Comparison of ENCODE assay signal across 1 cellular context in genomic region chr17:71163813-71164122, GRCh38.
TF ChIP-seq lines count a peak whose summit lies in the region.

No MANE protein-coding gene starts in this region.

TF ChIP-seq in HEK293, 187 proteins besides CTCF, POLR2A, EP300 and RAD21 (continued from another document):
- TF ChIP-seq, protein P1, sequence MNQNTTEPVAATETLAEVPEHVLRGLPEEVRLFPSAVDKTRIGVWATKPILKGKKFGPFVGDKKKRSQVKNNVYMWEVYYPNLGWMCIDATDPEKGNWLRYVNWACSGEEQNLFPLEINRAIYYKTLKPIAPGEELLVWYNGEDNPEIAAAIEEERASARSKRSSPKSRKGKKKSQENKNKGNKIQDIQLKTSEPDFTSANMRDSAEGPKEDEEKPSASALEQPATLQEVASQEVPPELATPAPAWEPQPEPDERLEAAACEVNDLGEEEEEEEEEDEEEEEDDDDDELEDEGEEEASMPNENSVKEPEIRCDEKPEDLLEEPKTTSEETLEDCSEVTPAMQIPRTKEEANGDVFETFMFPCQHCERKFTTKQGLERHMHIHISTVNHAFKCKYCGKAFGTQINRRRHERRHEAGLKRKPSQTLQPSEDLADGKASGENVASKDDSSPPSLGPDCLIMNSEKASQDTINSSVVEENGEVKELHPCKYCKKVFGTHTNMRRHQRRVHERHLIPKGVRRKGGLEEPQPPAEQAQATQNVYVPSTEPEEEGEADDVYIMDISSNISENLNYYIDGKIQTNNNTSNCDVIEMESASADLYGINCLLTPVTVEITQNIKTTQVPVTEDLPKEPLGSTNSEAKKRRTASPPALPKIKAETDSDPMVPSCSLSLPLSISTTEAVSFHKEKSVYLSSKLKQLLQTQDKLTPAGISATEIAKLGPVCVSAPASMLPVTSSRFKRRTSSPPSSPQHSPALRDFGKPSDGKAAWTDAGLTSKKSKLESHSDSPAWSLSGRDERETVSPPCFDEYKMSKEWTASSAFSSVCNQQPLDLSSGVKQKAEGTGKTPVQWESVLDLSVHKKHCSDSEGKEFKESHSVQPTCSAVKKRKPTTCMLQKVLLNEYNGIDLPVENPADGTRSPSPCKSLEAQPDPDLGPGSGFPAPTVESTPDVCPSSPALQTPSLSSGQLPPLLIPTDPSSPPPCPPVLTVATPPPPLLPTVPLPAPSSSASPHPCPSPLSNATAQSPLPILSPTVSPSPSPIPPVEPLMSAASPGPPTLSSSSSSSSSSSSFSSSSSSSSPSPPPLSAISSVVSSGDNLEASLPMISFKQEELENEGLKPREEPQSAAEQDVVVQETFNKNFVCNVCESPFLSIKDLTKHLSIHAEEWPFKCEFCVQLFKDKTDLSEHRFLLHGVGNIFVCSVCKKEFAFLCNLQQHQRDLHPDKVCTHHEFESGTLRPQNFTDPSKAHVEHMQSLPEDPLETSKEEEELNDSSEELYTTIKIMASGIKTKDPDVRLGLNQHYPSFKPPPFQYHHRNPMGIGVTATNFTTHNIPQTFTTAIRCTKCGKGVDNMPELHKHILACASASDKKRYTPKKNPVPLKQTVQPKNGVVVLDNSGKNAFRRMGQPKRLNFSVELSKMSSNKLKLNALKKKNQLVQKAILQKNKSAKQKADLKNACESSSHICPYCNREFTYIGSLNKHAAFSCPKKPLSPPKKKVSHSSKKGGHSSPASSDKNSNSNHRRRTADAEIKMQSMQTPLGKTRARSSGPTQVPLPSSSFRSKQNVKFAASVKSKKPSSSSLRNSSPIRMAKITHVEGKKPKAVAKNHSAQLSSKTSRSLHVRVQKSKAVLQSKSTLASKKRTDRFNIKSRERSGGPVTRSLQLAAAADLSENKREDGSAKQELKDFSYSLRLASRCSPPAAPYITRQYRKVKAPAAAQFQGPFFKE (tag by site-specific recombination; IDR thresholded peaks at IDR 0.05; ENCODE audit: borderline replicate concordance), result no peak
- no peak for TF ChIP-seq PBX3 (CRISPR knock-in tag; IDR thresholded peaks at IDR 0.05)
- peak; percentile 89; the same call in 1 of the 2 replicates for TF ChIP-seq ZNF610 (tag by site-specific recombination; IDR thresholded peaks at IDR 0.05; ENCODE audit: borderline replicate concordance)
- no peak for TF ChIP-seq ZNF311 (tag by site-specific recombination; IDR thresholded peaks at IDR 0.05; ENCODE audit: borderline replicate concordance)
- no peak for TF ChIP-seq KLF16 (tag by site-specific recombination; IDR thresholded peaks at IDR 0.05)
- 0 out of 2 replicates have a peak, but pooled peaks have one; percentile 0 for TF ChIP-seq ZNF664 (tag by site-specific recombination; IDR thresholded peaks at IDR 0.05)
- peak; percentile 2; the same call in 1 of the 2 replicates for TF ChIP-seq OSR2 (tag by site-specific recombination; IDR thresholded peaks at IDR 0.05)
- peak; percentile 70; the same call in 1 of the 2 replicates for TF ChIP-seq TRIM28 (IDR thresholded peaks at IDR 0.05; ENCODE audit: borderline replicate concordance, low read length)
- no peak for TF ChIP-seq ZNF623 (tag by site-specific recombination; IDR thresholded peaks at IDR 0.05)
- TF ChIP-seq, protein P2, sequence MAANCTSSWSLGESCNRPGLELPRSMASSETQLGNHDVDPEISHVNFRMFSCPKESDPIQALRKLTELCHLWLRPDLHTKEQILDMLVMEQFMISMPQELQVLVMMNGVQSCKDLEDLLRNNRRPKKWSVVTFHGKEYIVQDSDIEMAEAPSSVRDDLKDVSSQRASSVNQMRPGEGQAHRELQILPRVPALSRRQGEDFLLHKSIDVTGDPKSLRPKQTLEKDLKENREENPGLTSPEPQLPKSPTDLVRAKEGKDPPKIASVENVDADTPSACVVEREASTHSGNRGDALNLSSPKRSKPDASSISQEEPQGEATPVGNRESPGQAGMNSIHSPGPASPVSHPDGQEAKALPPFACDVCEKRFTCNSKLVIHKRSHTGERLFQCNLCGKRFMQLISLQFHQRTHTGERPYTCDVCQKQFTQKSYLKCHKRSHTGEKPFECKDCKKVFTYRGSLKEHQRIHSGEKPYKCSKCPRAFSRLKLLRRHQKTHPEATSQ (tag by site-specific recombination; IDR thresholded peaks at IDR 0.05), result no peak
- TF ChIP-seq ZNF501 (tag by site-specific recombination; IDR thresholded peaks at IDR 0.05), result no peak
- no peak for TF ChIP-seq AEBP2 (tag by site-specific recombination; IDR thresholded peaks at IDR 0.05; ENCODE audit: borderline replicate concordance)
- no peak for TF ChIP-seq ZNF214 (tag by site-specific recombination; IDR thresholded peaks at IDR 0.05; ENCODE audit: borderline replicate concordance)
- TF ChIP-seq ZNF555 (tag by site-specific recombination; conservative IDR thresholded peaks at IDR 0.05), result no peak
